Comparison of ENCODE assay signal across 1 cellular context in genomic region chr3:114401346-114401745, GRCh38.
TF ChIP-seq lines count a peak whose summit lies in the region.

No MANE protein-coding gene starts in this region.

TF ChIP-seq in HepG2, 621 proteins besides CTCF, POLR2A, EP300 and RAD21 (continued from another document):
- TF ChIP-seq NR0B2 (CRISPR knock-in tag; IDR thresholded peaks at IDR 0.05) (no peak), ZNF660 (CRISPR knock-in tag; IDR thresholded peaks at IDR 0.05; ENCODE audit: borderline replicate concordance, low read depth) (no peak), ARID2 (CRISPR knock-in tag; IDR thresholded peaks at IDR 0.05; ENCODE audit: borderline replicate concordance) (no peak), ZNF547 (CRISPR knock-in tag; IDR thresholded peaks at IDR 0.05) (no peak)
